Comparison of ENCODE assay signal across 19 cellular contexts in genomic region chr1:153553096-153553495, GRCh38. TPM values are rescaled to one million over a fixed set of nuclear protein-coding genes. Genes with fewer than 3 reads are reported as not detected.
DNase-seq lines count a peak whose midpoint lies in the region; ATAC-seq, FAIRE-seq and TF ChIP-seq lines count a peak whose summit lies in the region.
"Had no signal": no experiment of that assay in that cellular context is flagged by ENCODE, and none has a peak within 500 bp of the region (broad histone marks: within the 10 kb centered on the region; RNA-seq: fewer than 3 reads in every experiment).

No MANE protein-coding gene starts in this region.

- H2AFZ ChIP-seq in smooth muscle cell (ENCODE audit: low read depth): no peak overlapping the region

- no peaks in the 10 kb centered on the region for H4K20me1 ChIP-seq in smooth muscle cell (ENCODE audit: low read depth)

- no peaks in the 10 kb centered on the region for H3K79me2 ChIP-seq in smooth muscle cell (ENCODE audit: low read depth)

- H3K4me3 ChIP-seq in esophagus squamous epithelium (no peak overlapping the region), smooth muscle cell (no peak overlapping the region)
- H3K4me3 ChIP-seq: mucosa of descending colon had no signal

- H3K4me3 Mint-ChIP-seq in mesothelial cell of epicardium: no peak overlapping the region
- H3K4me3 Mint-ChIP-seq: activated naive CD8-positive, alpha-beta T cell; activated T-cell treated with anti-CD3 and anti-CD28 coated beads, Interleukin-2, amount 50 U/mL, for 72 hours had no signal

- peaks cover 44% of the 10 kb centered on the region for H3K4me1 Mint-ChIP-seq in mesothelial cell of epicardium

- H3K27ac Mint-ChIP-seq in mesothelial cell of epicardium: no peak overlapping the region
- H3K27ac Mint-ChIP-seq: activated naive CD8-positive, alpha-beta T cell; activated T-cell treated with anti-CD3 and anti-CD28 coated beads, Interleukin-2, amount 50 U/mL, for 72 hours had no signal

- DNase-seq in left ventricle myocardium superior (peak; percentile 10), left cardiac atrium (no peak), esophagus squamous epithelium (lab: John Stamatoyannopoulos, UW) (no peak), posterior vena cava (ENCODE audit: low spot score) (peak; percentile 78), smooth muscle cell (lab: John Stamatoyannopoulos, UW; ENCODE audit: unreplicated experiment) (no peak), GOT3 (lab: John Stamatoyannopoulos, UW) (no peak), GM12891 (ENCODE audit: insufficient read length, low spot score) (no peak), mesothelial cell of epicardium (ENCODE audit: low spot score in 2 of 2, unreplicated experiment in 2 of 2) (no peak)
- DNase-seq: 8988T; activated CD8-positive, alpha-beta memory T cell treated with anti-CD3 and anti-CD28 coated beads for 24 hours; activated T-cell treated with anti-CD3 and anti-CD28 coated beads, Interleukin-2, amount 50 U/mL, for 72 hours; BE2C; brain microvascular endothelial cell; cortex of kidney; foreskin melanocyte; NCI-H146; T-helper 9 cell had no signal

- H3F3A ChIP-seq in smooth muscle cell (ENCODE audit: low read depth): no peaks in the 10 kb centered on the region

- H3K36me3 Mint-ChIP-seq in mesothelial cell of epicardium: no peaks in the 10 kb centered on the region
- H3K36me3 Mint-ChIP-seq: activated naive CD8-positive, alpha-beta T cell had no signal

- H3K27ac ChIP-seq in esophagus squamous epithelium (peak overlapping the region; percentile 70 to 85 (median 82)), smooth muscle cell (ENCODE audit: low read depth) (no peak overlapping the region)
- H3K27ac ChIP-seq: brain microvascular endothelial cell had no signal

- ATAC-seq in left ventricle myocardium superior: no peak
- no peak for ATAC-seq in left cardiac atrium
- ATAC-seq: activated T-cell treated with anti-CD3 and anti-CD28 coated beads, Interleukin-2, amount 50 U/mL, for 72 hours; mucosa of descending colon had no signal

- no peaks in the 10 kb centered on the region for H3K27me3 Mint-ChIP-seq in mesothelial cell of epicardium (ENCODE audit: low read depth)
- H3K27me3 Mint-ChIP-seq: activated naive CD8-positive, alpha-beta T cell had no signal

- no peak overlapping the region for H3K4me2 ChIP-seq in smooth muscle cell

- H3K4me1 ChIP-seq in esophagus squamous epithelium (peaks cover 44 to 76% (median 55%) of the 10 kb centered on the region in 3 donors), smooth muscle cell (ENCODE audit: low read depth) (peaks cover 11% of the 10 kb centered on the region)

- H3K9ac ChIP-seq in smooth muscle cell (ENCODE audit: low read depth): no peak overlapping the region

- no peak for FAIRE-seq in GM12891 (lab: Jason Lieb, UNC)

- TF ChIP-seq POLR2A in esophagus squamous epithelium (IDR thresholded peaks at IDR 0.05): no peak
- TF ChIP-seq POLR2A in GM12891 (IDR thresholded peaks at IDR 0.05; ENCODE audit: low read depth, low read length): no peak

- H3K27me3 ChIP-seq in esophagus squamous epithelium (no peaks in the 10 kb centered on the region), smooth muscle cell (ENCODE audit: low read depth) (no peaks in the 10 kb centered on the region)
- H3K27me3 ChIP-seq: BE2C, brain microvascular endothelial cell had no signal

- H3K9me3 ChIP-seq in esophagus squamous epithelium: no peaks in the 10 kb centered on the region
- no peaks in the 10 kb centered on the region for H3K9me3 ChIP-seq in smooth muscle cell (replicated peaks; ENCODE audit: low read depth)
- H3K9me3 ChIP-seq: BE2C, mucosa of descending colon had no signal

- 91 to 97% methylated on average over 5 to 9 of the region's 12 CpGs for WGBS in esophagus squamous epithelium, 2 donors
- WGBS in smooth muscle cell (ENCODE audit: low lambda C conversion rate): 91% methylated on average over 12 of the region's 12 CpGs

- peaks cover 0 to 29% (median 0%) of the 10 kb centered on the region in 3 donors for H3K36me3 ChIP-seq in esophagus squamous epithelium
- no peaks in the 10 kb centered on the region for H3K36me3 ChIP-seq in smooth muscle cell (ENCODE audit: low read depth)
- H3K36me3 ChIP-seq: BE2C, brain microvascular endothelial cell had no signal

- intact Hi-C loops in left ventricle myocardium superior (cut with micrococcal nuclease) (no loop called here), left cardiac atrium (cut with DNase I) (no loop called here), esophagus squamous epithelium (cut with DNase I) (no loop called here), posterior vena cava (cut with DNase I) (no loop called here)

- no peaks in the 10 kb centered on the region for H3K9me3 Mint-ChIP-seq in mesothelial cell of epicardium
- H3K9me3 Mint-ChIP-seq: activated T-cell treated with anti-CD3 and anti-CD28 coated beads, Interleukin-2, amount 50 U/mL, for 72 hours had no signal

- TF ChIP-seq CTCF in esophagus squamous epithelium (IDR thresholded peaks at IDR 0.05) (no peak), smooth muscle cell (IDR thresholded peaks at IDR 0.05; ENCODE audit: borderline replicate concordance, insufficient read depth, poor library complexity, severe bottlenecking) (no peak), mesothelial cell of epicardium (IDR thresholded peaks at IDR 0.05; ENCODE audit: unreplicated experiment) (no peak)

TF ChIP-seq in GM12891, 5 proteins besides CTCF, POLR2A, EP300 and RAD21:
- TF ChIP-seq POLR2AphosphoS5 (IDR thresholded peaks at IDR 0.05; ENCODE audit: low read depth, low read length) (no peak), SPI1 (IDR thresholded peaks at IDR 0.05; ENCODE audit: low read depth, low read length) (no peak), PAX5 (IDR thresholded peaks at IDR 0.05; ENCODE audit: insufficient read depth, low read length, severe bottlenecking) (no peak), TAF1 (IDR thresholded peaks at IDR 0.05; ENCODE audit: low read depth, low read length) (no peak), POU2F2 (IDR thresholded peaks at IDR 0.05; ENCODE audit: low read depth, low read length) (no peak)

RNA-seq across cellular contexts. Expression of gene S100A3, which starts 4.0 kb away (rescaled TPM):
- total RNA-seq in left ventricle myocardium superior (0.79 TPM), left cardiac atrium (1 to 10 TPM in 1 of 2 donors, under 1 TPM in 1; 0.77 to 3.3 TPM), esophagus squamous epithelium (10 to 100 TPM in 1 of 4 donors, 1 to 10 TPM in 3; 1.2 to 16.5 (median 9.2) TPM), posterior vena cava (1 to 10 TPM; 4.1 to 8.3 TPM), smooth muscle cell (11.2 and 13.9 TPM in 2 replicates), mesothelial cell of epicardium (not detected in 3 replicates)
- 18.0 and 19.8 TPM in 2 replicates for polyA plus RNA-seq in smooth muscle cell
- polyA plus RNA-seq in GM12891 (2012; ENCODE audit: low read depth, missing spikeins): 0.28 TPM
- total RNA-seq: activated T-cell treated with anti-CD3 and anti-CD28 coated beads, Interleukin-2, amount 50 U/mL, for 72 hours had no signal

RNA-seq across cellular contexts. Expression of gene S100A4, which starts 7.5 kb away (rescaled TPM):
- total RNA-seq in left ventricle myocardium superior (114 TPM), left cardiac atrium (100 to 1,000 TPM; 206 to 332 TPM), esophagus squamous epithelium (100 to 1,000 TPM in 2 of 4 donors, 10 to 100 TPM in 2; 58.6 to 205 (median 122) TPM), posterior vena cava (100 to 1,000 TPM; 286 to 472 TPM), smooth muscle cell (1,139 and 1,222 TPM in 2 replicates), mesothelial cell of epicardium (7.8 to 12.7 TPM (median 10.2 TPM) in 3 replicates)
- 1,491 and 1,802 TPM in 2 replicates for polyA plus RNA-seq in smooth muscle cell
- polyA plus RNA-seq in GM12891 (2012; ENCODE audit: low read depth, missing spikeins): 38.4 TPM

RNA-seq across cellular contexts. Expression of gene S100A5, which starts 12.4 kb away (rescaled TPM):
- total RNA-seq in left ventricle myocardium superior (not detected), left cardiac atrium (not detected), esophagus squamous epithelium (not detected), posterior vena cava (not detected), smooth muscle cell (1.6 and 5.7 TPM in 2 replicates), mesothelial cell of epicardium (not detected in 3 replicates)
- 4.8 and 6.2 TPM in 2 replicates for polyA plus RNA-seq in smooth muscle cell
- polyA plus RNA-seq in GM12891 (2012; ENCODE audit: low read depth, missing spikeins): 0.47 TPM
- total RNA-seq: mucosa of descending colon had no signal

RNA-seq across cellular contexts. Expression of gene S100A2, which starts 12.5 kb away (rescaled TPM):
- total RNA-seq in left ventricle myocardium superior: 1.9 TPM
- under 1 TPM in 1 of 2 donors, not detected in 1; 0.84 TPM for total RNA-seq in left cardiac atrium
- 1,000 to 10,000 TPM in 3 of 4 donors, 100 to 1,000 TPM in 1; 949 to 3,544 (median 1,180) TPM for total RNA-seq in esophagus squamous epithelium
- 1 to 10 TPM; 1.5 to 3.5 TPM for total RNA-seq in posterior vena cava
- 2.3 and 7.3 TPM in 2 replicates for total RNA-seq in smooth muscle cell
- polyA plus RNA-seq in smooth muscle cell: 16.6 and 20.4 TPM in 2 replicates
- 0.87 TPM for polyA plus RNA-seq in GM12891 (2012; ENCODE audit: low read depth, missing spikeins)
- 0.43 to 0.51 TPM in 2 of 3 replicates, not detected in the other for total RNA-seq in mesothelial cell of epicardium

RNA-seq across cellular contexts. Expression of gene S100A6, which starts 17.3 kb away (rescaled TPM):
- 201 TPM for total RNA-seq in left ventricle myocardium superior
- total RNA-seq in left cardiac atrium: 100 to 1,000 TPM; 449 to 518 TPM
- total RNA-seq in esophagus squamous epithelium: 100 to 1,000 TPM; 270 to 943 (median 394) TPM
- total RNA-seq in posterior vena cava: 1,000 to 10,000 TPM; 1,174 to 1,536 TPM
- 410 and 499 TPM in 2 replicates for total RNA-seq in smooth muscle cell
- polyA plus RNA-seq in smooth muscle cell: 1,358 and 1,471 TPM in 2 replicates
- polyA plus RNA-seq in GM12891 (2012; ENCODE audit: low read depth, missing spikeins): 21.7 TPM
- total RNA-seq in mesothelial cell of epicardium: 2.4 to 4.4 TPM (median 3.9 TPM) in 3 replicates

Comparison
In these comparisons a context has a peak if more than half of its experiments do, and no peak if none do; other contexts are left out.
1. DNase-seq: peak in left ventricle myocardium superior (single experiment) and posterior vena cava (single experiment); none in left cardiac atrium (single experiment), esophagus squamous epithelium (single experiment), smooth muscle cell (single experiment), GOT3 (single experiment), GM12891 (single experiment) and mesothelial cell of epicardium (0 of 2).